ENCODE assay signal across 8 cellular contexts in the genomic region with DNA sequence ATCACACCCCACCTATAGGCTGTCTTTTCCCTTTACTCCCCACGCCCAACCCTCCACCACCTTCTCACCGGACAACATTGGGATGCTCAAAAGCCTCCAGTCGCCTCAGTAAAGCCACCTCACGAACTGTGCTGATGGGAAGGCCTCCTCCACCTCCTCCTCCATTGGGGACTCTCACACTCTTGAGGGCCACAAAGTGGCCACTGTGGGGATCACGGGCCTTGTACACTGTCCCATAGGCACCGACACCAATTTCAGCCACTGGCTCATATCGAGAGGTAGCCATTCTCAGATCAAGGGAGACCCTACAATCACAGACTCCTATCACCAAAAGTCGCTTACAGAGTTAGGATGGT. TPM values are rescaled to one million over a fixed set of nuclear protein-coding genes. Genes with fewer than 3 reads are reported as not detected.
DNase-seq lines count a peak whose midpoint lies in the region; ATAC-seq lines count a peak whose summit lies in the region.

No MANE protein-coding gene starts in this region.

- peak overlapping the region; percentile 94 for H3K4me3 Mint-ChIP-seq in activated T-helper 1 cell treated with anti-CD3 and anti-CD28 coated beads, Interleukin-12 subunit alpha, Interleukin-12 subunit beta, Interleukin-2, Interleukin-4 antibody, amounts not matched to agents 30 ng/mL and 10 ng/mL and 1 ng/mL, durations not matched to agents 14 hours and 24 hours and 36 hours
- H3K4me3 Mint-ChIP-seq in stimulated activated naive CD8-positive, alpha-beta T cell treated with anti-CD3 and anti-CD28 coated beads, Interleukin-15, amount 100 ng/mL, for 72 hours, result peak overlapping the region; percentile 93 to 97

- H3K9me3 Mint-ChIP-seq in activated T-helper 1 cell treated with anti-CD3 and anti-CD28 coated beads, Interleukin-12 subunit alpha, Interleukin-12 subunit beta, Interleukin-2, Interleukin-4 antibody, amounts not matched to agents 30 ng/mL and 10 ng/mL and 1 ng/mL, durations not matched to agents 14 hours and 24 hours and 36 hours, result no peaks in the 10 kb centered on the region
- H3K9me3 Mint-ChIP-seq in stimulated activated naive CD8-positive, alpha-beta T cell treated with anti-CD3 and anti-CD28 coated beads, Interleukin-15, amount 100 ng/mL, for 72 hours, result no peaks in the 10 kb centered on the region

- intact Hi-C loops in activated T-helper 1 cell treated with anti-CD3 and anti-CD28 coated beads, Interleukin-12 subunit alpha, Interleukin-12 subunit beta, Interleukin-2, Interleukin-4 antibody, amounts not matched to agents 30 ng/mL and 10 ng/mL and 1 ng/mL, durations not matched to agents 14 hours and 24 hours and 36 hours (cut with micrococcal nuclease), result loop anchor here (5.0 to 10.0 kb wide), 2 partner anchors 1117 to 1824 kb away; a partner anchor contains a TSS

- peak overlapping the region; percentile 98 for H3K4me3 ChIP-seq in iPS-18c (ENCODE audit: insufficient read depth, low read depth, low read length)

- no peaks in the 10 kb centered on the region for H3K9me3 ChIP-seq in iPS-18c (ENCODE audit: control insufficient read depth, insufficient read depth, low read length)

- DNase-seq in NCI-H748 (lab: John Stamatoyannopoulos, UW; ENCODE audit: unreplicated experiment) (peak; percentile 37), NCI-H748 treated with DMSO at 0.1 percent for 48 hours (lab: John Stamatoyannopoulos, UW) (no peak), NCI-H69 (lab: John Stamatoyannopoulos, UW) (no peak)
- DNase-seq in activated T-helper 1 cell treated with anti-CD3 and anti-CD28 coated beads, Interleukin-12 subunit alpha, Interleukin-12 subunit beta, Interleukin-2, Interleukin-4 antibody, amounts not matched to agents 30 ng/mL and 10 ng/mL and 1 ng/mL, durations not matched to agents 14 hours and 24 hours and 36 hours (ENCODE audit: low spot score), result no peak
- DNase-seq in stimulated activated naive CD8-positive, alpha-beta T cell treated with anti-CD3 and anti-CD28 coated beads, Interleukin-15, amount 100 ng/mL, for 72 hours, result no peak
- no peak for DNase-seq in activated effector memory CD4-positive, alpha-beta T cell treated with Interleukin-2 at 50 U/mL for 16 hours

- H3K27me3 Mint-ChIP-seq in activated T-helper 1 cell treated with anti-CD3 and anti-CD28 coated beads, Interleukin-12 subunit alpha, Interleukin-12 subunit beta, Interleukin-2, Interleukin-4 antibody, amounts not matched to agents 30 ng/mL and 10 ng/mL and 1 ng/mL, durations not matched to agents 14 hours and 24 hours and 36 hours (ENCODE audit: insufficient read depth), result peaks cover 3% of the 10 kb centered on the region
- H3K27me3 Mint-ChIP-seq in stimulated activated naive CD8-positive, alpha-beta T cell treated with anti-CD3 and anti-CD28 coated beads, Interleukin-15, amount 100 ng/mL, for 72 hours, result no peaks in the 10 kb centered on the region

- H3K27ac Mint-ChIP-seq in activated T-helper 1 cell treated with anti-CD3 and anti-CD28 coated beads, Interleukin-12 subunit alpha, Interleukin-12 subunit beta, Interleukin-2, Interleukin-4 antibody, amounts not matched to agents 30 ng/mL and 10 ng/mL and 1 ng/mL, durations not matched to agents 14 hours and 24 hours and 36 hours, result peak overlapping the region; percentile 95
- H3K27ac Mint-ChIP-seq in stimulated activated naive CD8-positive, alpha-beta T cell treated with anti-CD3 and anti-CD28 coated beads, Interleukin-15, amount 100 ng/mL, for 72 hours, result peak overlapping the region; percentile 97 to 98

- ATAC-seq in stimulated activated naive CD8-positive, alpha-beta T cell treated with anti-CD3 and anti-CD28 coated beads, Interleukin-15, amount 100 ng/mL, for 72 hours, result no peak
- no peak for ATAC-seq in HG03469 (IDR thresholded peaks at IDR 0.05; ENCODE audit: unreplicated experiment)

- H3K4me1 Mint-ChIP-seq in activated T-helper 1 cell treated with anti-CD3 and anti-CD28 coated beads, Interleukin-12 subunit alpha, Interleukin-12 subunit beta, Interleukin-2, Interleukin-4 antibody, amounts not matched to agents 30 ng/mL and 10 ng/mL and 1 ng/mL, durations not matched to agents 14 hours and 24 hours and 36 hours (ENCODE audit: low read depth), result peaks cover 67% of the 10 kb centered on the region
- H3K4me1 Mint-ChIP-seq in stimulated activated naive CD8-positive, alpha-beta T cell treated with anti-CD3 and anti-CD28 coated beads, Interleukin-15, amount 100 ng/mL, for 72 hours, result peaks cover 75% of the 10 kb centered on the region

- H3K36me3 Mint-ChIP-seq in activated T-helper 1 cell treated with anti-CD3 and anti-CD28 coated beads, Interleukin-12 subunit alpha, Interleukin-12 subunit beta, Interleukin-2, Interleukin-4 antibody, amounts not matched to agents 30 ng/mL and 10 ng/mL and 1 ng/mL, durations not matched to agents 14 hours and 24 hours and 36 hours (ENCODE audit: low read depth), result peaks cover 40% of the 10 kb centered on the region

RNA-seq across cellular contexts. Expression of a gene that starts 0.7 kb away (rescaled TPM):
- 218 and 227 TPM in 2 replicates for total RNA-seq in activated T-helper 1 cell treated with anti-CD3 and anti-CD28 coated beads, Interleukin-12 subunit alpha, Interleukin-12 subunit beta, Interleukin-2, Interleukin-4 antibody, amounts not matched to agents 30 ng/mL and 10 ng/mL and 1 ng/mL, durations not matched to agents 14 hours and 24 hours and 36 hours

RNA-seq across cellular contexts. Expression of a gene that starts 3.5 kb away (rescaled TPM):
- total RNA-seq in activated T-helper 1 cell treated with anti-CD3 and anti-CD28 coated beads, Interleukin-12 subunit alpha, Interleukin-12 subunit beta, Interleukin-2, Interleukin-4 antibody, amounts not matched to agents 30 ng/mL and 10 ng/mL and 1 ng/mL, durations not matched to agents 14 hours and 24 hours and 36 hours, result 21.2 and 21.8 TPM in 2 replicates

RNA-seq across cellular contexts. Expression of a gene that starts 6.6 kb away (rescaled TPM):
- total RNA-seq in activated T-helper 1 cell treated with anti-CD3 and anti-CD28 coated beads, Interleukin-12 subunit alpha, Interleukin-12 subunit beta, Interleukin-2, Interleukin-4 antibody, amounts not matched to agents 30 ng/mL and 10 ng/mL and 1 ng/mL, durations not matched to agents 14 hours and 24 hours and 36 hours, result 24.0 and 24.5 TPM in 2 replicates

RNA-seq across cellular contexts. Expression of a gene that starts 12.9 kb away (rescaled TPM):
- 31.5 and 33.4 TPM in 2 replicates for total RNA-seq in activated T-helper 1 cell treated with anti-CD3 and anti-CD28 coated beads, Interleukin-12 subunit alpha, Interleukin-12 subunit beta, Interleukin-2, Interleukin-4 antibody, amounts not matched to agents 30 ng/mL and 10 ng/mL and 1 ng/mL, durations not matched to agents 14 hours and 24 hours and 36 hours

RNA-seq across cellular contexts. Expression of a gene that starts 15.5 kb away (rescaled TPM):
- 9.0 and 9.9 TPM in 2 replicates for total RNA-seq in activated T-helper 1 cell treated with anti-CD3 and anti-CD28 coated beads, Interleukin-12 subunit alpha, Interleukin-12 subunit beta, Interleukin-2, Interleukin-4 antibody, amounts not matched to agents 30 ng/mL and 10 ng/mL and 1 ng/mL, durations not matched to agents 14 hours and 24 hours and 36 hours
